10 cellular contexts compared by ENCODE assay signal in genomic region chrX:70479970-70480659, GRCh38. TPM values are rescaled to one million over a fixed set of nuclear protein-coding genes. Genes with fewer than 3 reads are reported as not detected.
DNase-seq lines count a peak whose midpoint lies in the region; ATAC-seq and TF ChIP-seq lines count a peak whose summit lies in the region.
"Had no signal": no experiment of that assay in that cellular context is flagged by ENCODE, and none has a peak within 500 bp of the region (broad histone marks: within the 10 kb centered on the region; RNA-seq: fewer than 3 reads in every experiment).

No MANE protein-coding gene starts in this region.

- no peaks in the 10 kb centered on the region for H3K9me3 Mint-ChIP-seq in activated T-cell treated with anti-CD3 and anti-CD28 coated beads, Interleukin-2, amount 50 U/mL, for 4 hours
- H3K9me3 Mint-ChIP-seq: CD8-positive, alpha-beta T cell had no signal

- H3K27ac ChIP-seq in 22Rv1 (peak overlapping the region; percentile 82), coronary artery (peak overlapping the region; percentile 37 to 81)

- H3K27me3 Mint-ChIP-seq in activated T-cell treated with anti-CD3 and anti-CD28 coated beads, Interleukin-2, amount 50 U/mL, for 4 hours (ENCODE audit: low read depth): no peaks in the 10 kb centered on the region
- H3K27me3 Mint-ChIP-seq: T-helper 17 cell had no signal

- peak overlapping the region; percentile 56 for H3K4me3 ChIP-seq in coronary artery

- TF ChIP-seq CTCF in 22Rv1 (IDR thresholded peaks at IDR 0.05) (no peak), coronary artery (IDR thresholded peaks at IDR 0.05) (no peak), GM13976 (IDR thresholded peaks at IDR 0.05; ENCODE audit: borderline replicate concordance, control extremely low read depth, extremely low read depth, insufficient read depth, missing control alignments) (no peak)

- ATAC-seq in GM19397 (IDR thresholded peaks at IDR 0.05; ENCODE audit: unreplicated experiment) (no peak), GM18517 (IDR thresholded peaks at IDR 0.05; ENCODE audit: unreplicated experiment) (no peak)
- ATAC-seq in activated T-cell treated with anti-CD3 and anti-CD28 coated beads, Interleukin-2, amount 50 U/mL, for 4 hours: no peak
- ATAC-seq: CD8-positive, alpha-beta T cell; T-helper 17 cell had no signal

- H3K36me3 Mint-ChIP-seq in activated T-cell treated with anti-CD3 and anti-CD28 coated beads, Interleukin-2, amount 50 U/mL, for 4 hours (ENCODE audit: insufficient read depth): peaks cover 3% of the 10 kb centered on the region

- H3K4me1 Mint-ChIP-seq in activated T-cell treated with anti-CD3 and anti-CD28 coated beads, Interleukin-2, amount 50 U/mL, for 4 hours (ENCODE audit: low read depth): no peaks in the 10 kb centered on the region

- H3K4me3 Mint-ChIP-seq in activated T-cell treated with anti-CD3 and anti-CD28 coated beads, Interleukin-2, amount 50 U/mL, for 4 hours: no peak overlapping the region
- H3K4me3 Mint-ChIP-seq: CD8-positive, alpha-beta T cell; T-helper 17 cell had no signal

- DNase-seq in NCI-H146 (lab: John Stamatoyannopoulos, UW) (peak; percentile 47), coronary artery (ENCODE audit: low spot score) (no peak), lung microvascular endothelial cell (ENCODE audit: low read depth in 2 of 2) (peak; percentile 27 to 50), GM13976 (ENCODE audit: low spot score) (no peak)
- no peak for DNase-seq in activated T-cell treated with anti-CD3 and anti-CD28 coated beads, Interleukin-2, amount 50 U/mL, for 4 hours
- DNase-seq: CD8-positive, alpha-beta T cell; T-helper 17 cell had no signal

- in situ Hi-C loops in GM13976 (cut with MboI; ENCODE audit: low sequenced_read_pairs, unreplicated experiment): no loop called here

RNA-seq across cellular contexts. Expression of gene DLG3, which starts 35.5 kb away (rescaled TPM):
- 0.79 and 0.87 TPM in 2 replicates for total RNA-seq in lung microvascular endothelial cell
- 1 to 10 TPM; 8.0 to 9.1 (median 9.0) TPM for total RNA-seq in activated T-cell treated with anti-CD3 and anti-CD28 coated beads, Interleukin-2, amount 50 U/mL, for 4 hours

RNA-seq across cellular contexts. Expression of gene GDPD2, which starts 57.0 kb away (rescaled TPM):
- total RNA-seq in lung microvascular endothelial cell: not detected in 2 replicates
- not detected for total RNA-seq in activated T-cell treated with anti-CD3 and anti-CD28 coated beads, Interleukin-2, amount 50 U/mL, for 4 hours
- total RNA-seq: CD8-positive, alpha-beta T cell; T-helper 17 cell had no signal

Comparison
In these comparisons a context has a peak if more than half of its experiments do, and no peak if none do; other contexts are left out.
1. DNase-seq: peak in NCI-H146 (single experiment) and lung microvascular endothelial cell (2 of 2); none in coronary artery (single experiment), GM13976 (single experiment) and activated T-cell treated with anti-CD3 and anti-CD28 coated beads, Interleukin-2, amount 50 U/mL, for 4 hours (single experiment).